12 cellular contexts compared by ENCODE assay signal in the genomic region with DNA sequence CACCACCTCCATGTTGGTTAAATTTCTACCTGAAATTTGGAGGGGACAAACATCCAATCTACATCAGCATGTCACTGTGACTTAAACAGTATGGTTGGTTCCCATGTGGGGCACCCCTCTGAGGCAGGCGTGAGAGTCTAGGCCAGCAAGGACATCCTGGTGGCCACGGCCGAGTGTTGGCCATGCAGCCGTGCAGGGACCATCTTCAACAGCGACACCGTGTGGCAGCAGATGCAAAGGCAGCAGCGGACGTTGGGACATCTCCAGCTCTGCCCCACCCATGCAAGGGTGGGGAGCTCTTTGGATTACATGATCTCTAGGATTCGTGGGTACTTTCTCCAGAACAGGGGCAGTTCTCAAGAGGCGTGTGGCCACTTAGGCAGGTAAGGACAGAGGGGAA. TPM values are rescaled to one million over a fixed set of nuclear protein-coding genes. Genes with fewer than 3 reads are reported as not detected.
DNase-seq lines count a peak whose midpoint lies in the region; ATAC-seq and TF ChIP-seq lines count a peak whose summit lies in the region.
"Had no signal": no experiment of that assay in that cellular context is flagged by ENCODE, and none has a peak within 500 bp of the region (broad histone marks: within the 10 kb centered on the region; RNA-seq: fewer than 3 reads in every experiment).

No MANE protein-coding gene starts in this region.

- H3K27me3 ChIP-seq in BE2C (peaks cover 93% of the 10 kb centered on the region), hepatocyte (no peaks in the 10 kb centered on the region)

- H3K9me2 ChIP-seq in hepatocyte (replicated peaks; ENCODE audit: insufficient read depth), result no peaks in the 10 kb centered on the region

- TF ChIP-seq CTCF in BE2C (IDR thresholded peaks at IDR 0.05; ENCODE audit: low read depth, low read length) (peak; percentile 46), GM13977 (IDR thresholded peaks at IDR 0.05; ENCODE audit: extremely low read depth, insufficient read depth, missing control alignments) (peak; percentile 25), hepatocyte (IDR thresholded peaks at IDR 0.05; ENCODE audit: poor library complexity) (peak; percentile 6)

- no peak overlapping the region for H2AFZ ChIP-seq in hepatocyte

- no peak for ATAC-seq in HG03378 (IDR thresholded peaks at IDR 0.05; ENCODE audit: unreplicated experiment)
- ATAC-seq in HG02623 (IDR thresholded peaks at IDR 0.05; ENCODE audit: unreplicated experiment), result no peak
- ATAC-seq: stimulated activated effector memory CD8-positive, alpha-beta T cell treated with anti-CD3 and anti-CD28 coated beads, Interleukin-12 subunit alpha, Interleukin-12 subunit beta, amount 100 ng/mL, for 72 hours had no signal

- no peak overlapping the region for H3K4me3 ChIP-seq in BE2C (ENCODE audit: low read depth, low read length)
- no peak overlapping the region for H3K4me3 ChIP-seq in hepatocyte

- no peaks in the 10 kb centered on the region for H3K79me2 ChIP-seq in hepatocyte

- H3K9me3 ChIP-seq in BE2C (peaks cover 6% of the 10 kb centered on the region), hepatocyte (ENCODE audit: low read depth) (no peaks in the 10 kb centered on the region)

- in situ Hi-C loops in GM13977 (cut with MboI; ENCODE audit: low pct_unique_long_range_greater_than_20kb, low sequenced_read_pairs, unreplicated experiment), result no loop called here
- in situ Hi-C loops in SK-MEL-5 (cut with HindIII; ENCODE audit: low pct_unique_long_range_greater_than_20kb, low sequenced_read_pairs), result no loop called here

- no peaks in the 10 kb centered on the region for H4K20me1 ChIP-seq in hepatocyte (ENCODE audit: insufficient read depth, poor library complexity, severe bottlenecking)

- H3K36me3 ChIP-seq in BE2C (no peaks in the 10 kb centered on the region), hepatocyte (replicated peaks; ENCODE audit: insufficient read depth, low read depth) (no peaks in the 10 kb centered on the region)

- no peak for DNase-seq in BE2C
- no peak for DNase-seq in GM13977 (ENCODE audit: low spot score)
- DNase-seq in SK-MEL-5 (ENCODE audit: low read depth, low spot score), result peak; percentile 34
- no peak for DNase-seq in hepatocyte (ENCODE audit: low spot score)
- no peak for DNase-seq in islet precursor cell
- DNase-seq in activated CD8-positive, alpha-beta memory T cell treated with anti-CD3 and anti-CD28 coated beads, Interleukin-2, amount 50 U/mL, for 4 hours, result no peak
- DNase-seq: DMS153, hypothalamus, NCI-H774 had no signal

- H3K4me1 ChIP-seq in BE2C, result peaks cover 10% of the 10 kb centered on the region
- peaks cover 8% of the 10 kb centered on the region for H3K4me1 ChIP-seq in hepatocyte (ENCODE audit: insufficient read depth)

- H3K27ac ChIP-seq in hepatocyte, result no peak overlapping the region

- WGBS in hepatocyte (ENCODE audit: low lambda C conversion rate, missing lambda C conversion rate), result 54% methylated on average over 10 of the region's 10 CpGs

- H3K4me2 ChIP-seq in hepatocyte, result no peak overlapping the region

RNA-seq across cellular contexts. Expression of a gene that starts 49.8 kb away (rescaled TPM):
- polyA plus RNA-seq in BE2C (2012; ENCODE audit: insufficient read depth, insufficient read length, low read depth), result 158 TPM
- 11.4 and 12.1 TPM in 2 replicates for total RNA-seq in SK-MEL-5 (2014; rRNA removed; shearing (Covaris generic))
- polyA plus RNA-seq in SK-MEL-5 (2015; cell fraction: cytosol; rRNA removed), result 47.5 and 51.5 TPM in 2 replicates
- polyA plus RNA-seq in SK-MEL-5 (2015; cell fraction: nucleus; rRNA removed), result 40.8 and 51.6 TPM in 2 replicates
- total RNA-seq in hepatocyte, result 7.1 and 8.9 TPM in 2 replicates
- 30.6 and 31.8 TPM in 2 replicates for polyA plus RNA-seq in hepatocyte

RNA-seq across cellular contexts. Expression of a gene that starts 49.9 kb away (rescaled TPM):
- 118 TPM for polyA plus RNA-seq in BE2C (2012; ENCODE audit: insufficient read depth, insufficient read length, low read depth)
- total RNA-seq in SK-MEL-5 (2014; rRNA removed; shearing (Covaris generic)), result 10.0 and 11.1 TPM in 2 replicates
- 20.0 and 20.1 TPM in 2 replicates for polyA plus RNA-seq in SK-MEL-5 (2015; cell fraction: cytosol; rRNA removed)
- polyA plus RNA-seq in SK-MEL-5 (2015; cell fraction: nucleus; rRNA removed), result 97.6 and 104 TPM in 2 replicates
- total RNA-seq in hepatocyte, result 5.8 and 6.8 TPM in 2 replicates
- 16.1 and 24.3 TPM in 2 replicates for polyA plus RNA-seq in hepatocyte
